Comparison of ENCODE assay signal across 20 cellular contexts in the genomic region with DNA sequence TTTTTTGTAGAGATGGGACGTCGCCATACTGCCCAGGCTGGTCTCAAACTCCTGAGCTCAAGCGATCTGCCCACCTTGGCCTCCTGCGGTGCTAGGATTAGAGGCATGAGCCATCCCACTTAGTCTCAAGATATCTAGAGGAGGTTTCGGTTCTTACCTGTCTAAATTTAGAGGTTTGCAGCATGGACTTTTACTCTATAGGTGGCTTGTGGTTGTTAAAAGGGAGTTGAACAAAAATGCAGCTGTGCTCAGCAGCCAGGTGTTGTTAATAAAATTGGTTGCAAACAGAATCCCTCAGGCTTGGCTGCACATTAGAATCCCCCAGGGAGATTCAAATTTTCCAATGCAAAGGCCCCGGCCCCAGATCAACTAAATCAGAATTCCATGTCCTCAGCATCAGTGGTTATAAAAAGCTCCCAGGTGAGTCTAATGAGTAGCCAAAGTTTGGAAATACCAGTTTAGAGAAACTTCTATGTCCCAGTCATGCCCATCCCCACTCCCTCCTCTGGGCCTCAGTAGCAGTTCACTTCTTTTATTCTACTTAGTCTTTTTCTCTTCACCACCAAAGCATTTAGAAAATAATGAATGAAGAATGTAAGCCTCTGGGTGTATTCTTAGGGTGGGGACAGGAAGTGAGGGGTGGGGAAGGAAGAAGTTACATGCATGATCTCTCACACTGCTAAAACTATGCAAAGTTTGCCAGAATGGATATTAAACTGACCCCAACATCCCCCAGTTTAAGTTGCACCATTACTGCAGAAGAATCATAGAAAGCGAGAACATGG.
DNase-seq lines count a peak whose midpoint lies in the region; ATAC-seq, FAIRE-seq and TF ChIP-seq lines count a peak whose summit lies in the region.
"Had no signal": no experiment of that assay in that cellular context is flagged by ENCODE, and none has a peak within 500 bp of the region (broad histone marks: within the 10 kb centered on the region; RNA-seq: fewer than 3 reads in every experiment).

No MANE protein-coding gene starts in this region.

- H2AFZ ChIP-seq in OCI-LY1 (ENCODE audit: low read length) = no peak overlapping the region
- H2AFZ ChIP-seq: GM23248 had no signal

- ATAC-seq in GM21381 (IDR thresholded peaks at IDR 0.05; ENCODE audit: unreplicated experiment) = peak; percentile 63
- no peak for ATAC-seq in naive thymus-derived CD4-positive, alpha-beta T cell

- no peak for TF ChIP-seq POLR2A in GM12892 (IDR thresholded peaks at IDR 0.05; ENCODE audit: low read depth, low read length)

- TF ChIP-seq CTCF in OCI-LY1 (IDR thresholded peaks at IDR 0.05; ENCODE audit: low read length) (no peak), coronary artery (IDR thresholded peaks at IDR 0.05) (no peak)

- H3K4me3 Mint-ChIP-seq in naive thymus-derived CD4-positive, alpha-beta T cell = peak overlapping the region in 8 of 10 donors; percentile 5 to 78 (median 45)
- H3K4me3 Mint-ChIP-seq: central memory CD8-positive, alpha-beta T cell; effector memory CD8-positive, alpha-beta T cell; nephron progenitor cell had no signal

- H3K36me3 ChIP-seq in OCI-LY1 (ENCODE audit: insufficient read depth, low read length) = peaks cover 8% of the 10 kb centered on the region
- no peaks in the 10 kb centered on the region for H3K36me3 ChIP-seq in naive thymus-derived CD4-positive, alpha-beta T cell (ENCODE audit: control insufficient read depth in 2 of 3, insufficient read depth in 3 of 3, low read length in 3 of 3)
- H3K36me3 ChIP-seq: thyroid gland had no signal

- POLR2A ChIA-PET in naive thymus-derived CD4-positive, alpha-beta T cell (lab: Charles Lee) = interaction anchor here (0.5 to 1.5 kb wide), 3 partner anchors 8 to 13 kb away, joined by 3 read pairs; no protein-coding TSS in a partner anchor

- peak overlapping the region; percentile 99 for H3K27ac ChIP-seq in OCI-LY1 (ENCODE audit: low read depth, low read length, poor library complexity, severe bottlenecking)
- no peak overlapping the region for H3K27ac ChIP-seq in naive thymus-derived CD4-positive, alpha-beta T cell (ENCODE audit: low read depth, low read length)
- H3K27ac ChIP-seq in coronary artery = no peak overlapping the region
- H3K27ac ChIP-seq: GM23248, thyroid gland had no signal

- peak overlapping the region in 4 of 9 donors; percentile 6 to 76 (median 30) for H3K27ac Mint-ChIP-seq in naive thymus-derived CD4-positive, alpha-beta T cell
- H3K27ac Mint-ChIP-seq: nephron progenitor cell had no signal

- H3K4me1 Mint-ChIP-seq in naive thymus-derived CD4-positive, alpha-beta T cell = peaks cover 24 to 60% (median 29%) of the 10 kb centered on the region in 7 donors

- DNase-seq in GM12892 (ENCODE audit: insufficient read length) (no peak), coronary artery (ENCODE audit: low spot score) (no peak), DMS 273 (lab: John Stamatoyannopoulos, UW; ENCODE audit: unreplicated experiment) (no peak)
- DNase-seq in naive thymus-derived CD4-positive, alpha-beta T cell = peak in 1 of 9 donors; percentile 16
- DNase-seq in activated CD4-positive, CD25-positive, alpha-beta regulatory T cell treated with anti-CD3 and anti-CD28 coated beads, Interleukin-2, amount 50 U/mL, for 72 hours = no peak
- DNase-seq: activated CD4-positive, CD25-positive, alpha-beta regulatory T cell; activated gamma-delta T cell treated with Interleukin-2 at 50 U/mL for 16 hours; AML-193; effector memory CD8-positive, alpha-beta T cell; GM23248; KG1; NCI-H1092 treated with DMSO at 0.1 percent for 48 hours; nephron progenitor cell; NK-92 treated with Interleukin-12 subunit alpha and Interleukin-12 subunit beta, amount 100 ng/mL, for 24 hours; SW 1271; thyroid gland had no signal

- H3K79me2 ChIP-seq in OCI-LY1 (ENCODE audit: insufficient read depth, low read length) = no peaks in the 10 kb centered on the region

- peaks cover 6% of the 10 kb centered on the region; the same call in 1 of the 2 replicates for H3K9me3 ChIP-seq in OCI-LY1 (ENCODE audit: low read length)
- H3K9me3 ChIP-seq in naive thymus-derived CD4-positive, alpha-beta T cell (ENCODE audit: control insufficient read depth in 2 of 3, low read length in 3 of 3) = no peaks in the 10 kb centered on the region
- H3K9me3 ChIP-seq: thyroid gland had no signal

- peak overlapping the region; percentile 61 for H3K4me3 ChIP-seq in OCI-LY1 (ENCODE audit: low read depth, low read length, poor library complexity, severe bottlenecking)
- H3K4me3 ChIP-seq in naive thymus-derived CD4-positive, alpha-beta T cell (ENCODE audit: low read length) = no peak overlapping the region
- no peak overlapping the region for H3K4me3 ChIP-seq in coronary artery
- H3K4me3 ChIP-seq: GM23248, thyroid gland had no signal

- H3K9me2 ChIP-seq in OCI-LY1 (ENCODE audit: low read depth, low read length) = no peaks in the 10 kb centered on the region

- no peaks in the 10 kb centered on the region for H4K20me1 ChIP-seq in OCI-LY1 (ENCODE audit: insufficient read depth, low read length)

- H3K4me1 ChIP-seq in OCI-LY1 (ENCODE audit: insufficient read depth, low read length, severe bottlenecking) = peaks cover 68% of the 10 kb centered on the region
- peaks cover 6 to 16% of the 10 kb centered on the region in 2 donors for H3K4me1 ChIP-seq in naive thymus-derived CD4-positive, alpha-beta T cell (ENCODE audit: control insufficient read depth in 2 of 2, insufficient read depth in 2 of 2, low read length in 2 of 2)
- H3K4me1 ChIP-seq: thyroid gland had no signal

- intact Hi-C loops in naive thymus-derived CD4-positive, alpha-beta T cell (cut with micrococcal nuclease) = loop anchor here (2.0 to 5.0 kb wide), 3 partner anchors 46 to 86 kb away; no protein-coding TSS in a partner anchor

- H3K27me3 Mint-ChIP-seq in naive thymus-derived CD4-positive, alpha-beta T cell = no peaks in the 10 kb centered on the region
- H3K27me3 Mint-ChIP-seq: central memory CD8-positive, alpha-beta T cell; effector memory CD8-positive, alpha-beta T cell had no signal

- peak overlapping the region; percentile 70 for H3K9ac ChIP-seq in OCI-LY1 (ENCODE audit: low read length)
- H3K9ac ChIP-seq: GM23248 had no signal

- peaks cover 0 to 42% (median 0%) of the 10 kb centered on the region in 5 donors for H3K36me3 Mint-ChIP-seq in naive thymus-derived CD4-positive, alpha-beta T cell

- H3K4me2 ChIP-seq in OCI-LY1 (ENCODE audit: low read length) = peak overlapping the region; percentile 79

- H3F3A ChIP-seq in OCI-LY1 (ENCODE audit: insufficient read depth, low read length) = peaks cover 17% of the 10 kb centered on the region

- peak; percentile 36 for FAIRE-seq in GM12892 (lab: Jason Lieb, UNC)
- FAIRE-seq: islet of Langerhans had no signal

- CTCF ChIA-PET in naive thymus-derived CD4-positive, alpha-beta T cell (lab: Charles Lee) = no interaction called here

- H3K27me3 ChIP-seq in OCI-LY1 (ENCODE audit: insufficient read depth, low read length) = no peaks in the 10 kb centered on the region
- no peaks in the 10 kb centered on the region for H3K27me3 ChIP-seq in naive thymus-derived CD4-positive, alpha-beta T cell (ENCODE audit: control insufficient read depth in 2 of 2, insufficient read depth in 2 of 2, low read length in 2 of 2)
- H3K27me3 ChIP-seq: thyroid gland had no signal

- H3K9me3 Mint-ChIP-seq in naive thymus-derived CD4-positive, alpha-beta T cell = peaks cover 0 to 14% (median 0%) of the 10 kb centered on the region in 11 donors
- H3K9me3 Mint-ChIP-seq: central memory CD8-positive, alpha-beta T cell; effector memory CD8-positive, alpha-beta T cell had no signal
